In genomic region chr22:36612458-36612857, GRCh38 we compare ENCODE assay signal across 29 cellular contexts.
DNase-seq lines count a peak whose midpoint lies in the region; TF ChIP-seq lines count a peak whose summit lies in the region.
"Had no signal": no experiment of that assay in that cellular context is flagged by ENCODE, and none has a peak within 500 bp of the region (broad histone marks: within the 10 kb centered on the region; RNA-seq: fewer than 3 reads in every experiment).

No MANE protein-coding gene starts in this region.

- intact Hi-C loops in Calu3 (cut with micrococcal nuclease; ENCODE audit: unreplicated experiment): no loop called here

- peaks cover 5% of the 10 kb centered on the region for H3K9me3 Mint-ChIP-seq in Calu3 (ENCODE audit: low read depth, unreplicated experiment)
- H3K9me3 Mint-ChIP-seq: activated T-helper 2 cell treated with anti-CD3 and anti-CD28 coated beads, Interferon-gamma antibody, Interleukin-2, Interleukin-4, amounts not matched to agents 10 μg/mL and 5 μg/mL and 100 μg/mL, durations not matched to agents 14 hours and 24 hours and 36 hours; mesothelial cell of epicardium; nephron had no signal

- H3K36me3 ChIP-seq in BJ (ENCODE audit: control insufficient read depth, insufficient read depth, low read length) (no peaks in the 10 kb centered on the region), osteoblast (ENCODE audit: insufficient read depth, low read length) (no peaks in the 10 kb centered on the region)
- H3K36me3 ChIP-seq: esophagus squamous epithelium, sigmoid colon, upper lobe of right lung had no signal

- no peak overlapping the region for H3K4me3 ChIP-seq in BJ (ENCODE audit: low read depth, low read length)
- no peak overlapping the region for H3K4me3 ChIP-seq in coronary artery
- H3K4me3 ChIP-seq in osteoblast (ENCODE audit: insufficient read depth, low read length): no peak overlapping the region
- H3K4me3 ChIP-seq: esophagus squamous epithelium, sigmoid colon, SK-N-MC, upper lobe of right lung had no signal

- no peak overlapping the region for H2AFZ ChIP-seq in osteoblast (ENCODE audit: low read length)

- H4K20me1 ChIP-seq in osteoblast (ENCODE audit: insufficient read depth, low read length): no peaks in the 10 kb centered on the region

- H3K4me3 Mint-ChIP-seq in Calu3 (ENCODE audit: low read depth, unreplicated experiment): no peak overlapping the region
- H3K4me3 Mint-ChIP-seq: activated naive CD8-positive, alpha-beta T cell; brain; CD8-positive, alpha-beta T cell; endodermal cell; IgD-negative memory B cell; mesothelial cell of epicardium; nephron had no signal

- BruUV-seq in Calu3 (replicated peaks; lab: Mats Ljungman, UMichigan): no TSS peak

- peaks cover 7% of the 10 kb centered on the region for H3K4me1 ChIP-seq in osteoblast (ENCODE audit: insufficient read depth, low read length)
- H3K4me1 ChIP-seq: esophagus squamous epithelium, sigmoid colon, upper lobe of right lung had no signal

- no peaks in the 10 kb centered on the region for H3K9me3 ChIP-seq in osteoblast (ENCODE audit: low read depth, low read length)
- H3K9me3 ChIP-seq: upper lobe of right lung had no signal

- no peak for TF ChIP-seq CTCF in BJ (IDR thresholded peaks at IDR 0.05; ENCODE audit: insufficient read depth, low read depth, low read length)
- no peak for TF ChIP-seq CTCF in coronary artery (IDR thresholded peaks at IDR 0.05)
- no peak for TF ChIP-seq CTCF in osteoblast (IDR thresholded peaks at IDR 0.05; ENCODE audit: extremely low read depth, low read depth, low read length)
- TF ChIP-seq CTCF in Calu3 (IDR thresholded peaks at IDR 0.05; ENCODE audit: unreplicated experiment): no peak

- no peaks in the 10 kb centered on the region for H3K4me1 Mint-ChIP-seq in Calu3 (ENCODE audit: low read depth, unreplicated experiment)
- H3K4me1 Mint-ChIP-seq: brain, mesothelial cell of epicardium had no signal

- CTCF ChIA-PET in BJ (lab: Yijun Ruan, JAX) (no interaction called here), Calu3 (lab: Charles Lee) (no interaction called here)

- DNase-seq in BJ (ENCODE audit: low read depth): peak; percentile 8
- DNase-seq in HT1080 (ENCODE audit: low read depth): peak; percentile 26
- DNase-seq in coronary artery (ENCODE audit: low spot score): peak; percentile 4
- DNase-seq in osteoblast (ENCODE audit: insufficient read length, low spot score, missing footprints): peak; percentile 78
- no peak for DNase-seq in ureter (ENCODE audit: low spot score)
- no peak for DNase-seq in COR-L47 (lab: John Stamatoyannopoulos, UW)
- DNase-seq in NCI-H774 (lab: John Stamatoyannopoulos, UW): no peak
- no peak for DNase-seq in Calu3
- DNase-seq: ACHN; activated CD8-positive, alpha-beta memory T cell treated with anti-CD3 and anti-CD28 coated beads, Interleukin-2, amount 50 U/mL, for 4 hours; CD8-positive, alpha-beta T cell; DMS53; endodermal cell; esophagus squamous epithelium; left colon; MM.1S; NCI-H146; NCI-H524; RPMI8226; sigmoid colon; upper lobe of right lung had no signal

- H3K27ac Mint-ChIP-seq in Calu3 (ENCODE audit: unreplicated experiment): no peak overlapping the region
- H3K27ac Mint-ChIP-seq: activated naive CD8-positive, alpha-beta T cell; activated T-helper 2 cell treated with anti-CD3 and anti-CD28 coated beads, Interferon-gamma antibody, Interleukin-2, Interleukin-4, amounts not matched to agents 10 μg/mL and 5 μg/mL and 100 μg/mL, durations not matched to agents 14 hours and 24 hours and 36 hours; brain; CD8-positive, alpha-beta T cell; endodermal cell; IgD-negative memory B cell; mesothelial cell of epicardium; nephron had no signal

- POLR2A ChIA-PET in BJ (lab: Charles Lee): no interaction called here

- no peaks in the 10 kb centered on the region for H3K36me3 Mint-ChIP-seq in Calu3 (ENCODE audit: insufficient read depth, unreplicated experiment)
- H3K36me3 Mint-ChIP-seq: activated naive CD8-positive, alpha-beta T cell; brain; CD8-positive, alpha-beta T cell; mesothelial cell of epicardium had no signal

- H3K27me3 Mint-ChIP-seq in Calu3 (ENCODE audit: unreplicated experiment): peaks cover 100% of the 10 kb centered on the region

- H3K27ac ChIP-seq in coronary artery (no peak overlapping the region), osteoblast (ENCODE audit: low read depth, low read length) (no peak overlapping the region)
- H3K27ac ChIP-seq: esophagus squamous epithelium, HL-60, sigmoid colon, SK-N-MC, upper lobe of right lung had no signal

- no peaks in the 10 kb centered on the region for H3K79me2 ChIP-seq in osteoblast (ENCODE audit: insufficient read depth, low read length)

- peaks cover 24% of the 10 kb centered on the region for H3K27me3 ChIP-seq in BJ (ENCODE audit: control insufficient read depth, insufficient read depth, low read length)
- peaks cover 66% of the 10 kb centered on the region for H3K27me3 ChIP-seq in osteoblast (ENCODE audit: insufficient read depth, low read length)

- no peak overlapping the region for H3K4me2 ChIP-seq in osteoblast (ENCODE audit: insufficient read depth, low read length)

Comparison
In these comparisons a context has a peak if more than half of its experiments do, and no peak if none do; other contexts are left out.
1. DNase-seq: peak in BJ (single experiment), HT1080 (single experiment), coronary artery (single experiment) and osteoblast (single experiment); none in ureter (single experiment), COR-L47 (single experiment), NCI-H774 (single experiment) and Calu3 (single experiment).